Comparison of ENCODE assay signal across 8 cellular contexts in genomic region chr4:49092608-49093135, GRCh38.
DNase-seq lines count a peak whose midpoint lies in the region; ATAC-seq and TF ChIP-seq lines count a peak whose summit lies in the region.
"Not testable (repeated sequence)": the region's sequence is repeated elsewhere in the genome, so short reads cannot be mapped to it uniquely, and the experiment has no call there.

No MANE protein-coding gene starts in this region.

- DNase-seq in fibroblast of mammary gland (ENCODE audit: low read depth) (peak; percentile 63), medulla oblongata (ENCODE audit: extremely low spot score) (peak; percentile 43)
- DNase-seq in aorta, result not testable (repeated sequence)

- not testable (repeated sequence) for H3K27me3 ChIP-seq in aorta (ENCODE audit: control insufficient read depth in 1 of 2, insufficient read depth in 2 of 2, low read length in 1 of 2)

- H3K27ac ChIP-seq in aorta (ENCODE audit: low read depth in 1 of 2, low read length in 2 of 2), result not testable (repeated sequence)

- 56 to 62% methylated on average over 11 of the region's 11 CpGs for WGBS in aorta, 2 donors

- H3K4me1 ChIP-seq in aorta (ENCODE audit: control insufficient read depth in 1 of 2, insufficient read depth in 2 of 2, low read length in 2 of 2), result not testable (repeated sequence)

- TF ChIP-seq CTCF in fibroblast of mammary gland (conservative IDR thresholded peaks at IDR 0.05; ENCODE audit: control insufficient read depth, insufficient read depth, low read depth, low read length), result not testable (repeated sequence)

- ATAC-seq in GM18868 (IDR thresholded peaks at IDR 0.05; ENCODE audit: unreplicated experiment) (peak; percentile 46), GM21447 (IDR thresholded peaks at IDR 0.05; ENCODE audit: unreplicated experiment) (peak; percentile 46), HG02798 (IDR thresholded peaks at IDR 0.05; ENCODE audit: poor library complexity, unreplicated experiment) (peak; percentile 68), HG03342 (IDR thresholded peaks at IDR 0.05; ENCODE audit: unreplicated experiment) (peak; percentile 53), SK-N-SH treated with all-trans-retinoic acid at 6 μM for 48 hours (peak; percentile 81), aorta (ENCODE audit: low FRiP score) (peak; percentile 95)

- H3K9me3 ChIP-seq in aorta (ENCODE audit: control insufficient read depth, low read length), result peaks cover 12% of the 10 kb centered on the region

- H3K4me3 ChIP-seq in fibroblast of mammary gland (ENCODE audit: control insufficient read depth, low read depth, low read length); aorta (ENCODE audit: low read length in 2 of 2): not testable (repeated sequence)

- intact Hi-C loops in aorta (cut with DNase I), result not testable (repeated sequence)

- not testable (repeated sequence) for H3K36me3 ChIP-seq in aorta (ENCODE audit: control insufficient read depth in 1 of 2, insufficient read depth in 2 of 2, low read length in 1 of 2)
